ENCODE assay signal across 19 cellular contexts in genomic region chr13:19158006-19158405, GRCh38. TPM values are rescaled to one million over a fixed set of nuclear protein-coding genes. Genes with fewer than 3 reads are reported as not detected.
DNase-seq lines count a peak whose midpoint lies in the region; ATAC-seq and TF ChIP-seq lines count a peak whose summit lies in the region.
"Had no signal": no experiment of that assay in that cellular context is flagged by ENCODE, and none has a peak within 500 bp of the region (broad histone marks: within the 10 kb centered on the region; RNA-seq: fewer than 3 reads in every experiment).

No MANE protein-coding gene starts in this region.

- POLR2A ChIA-PET in naive thymus-derived CD4-positive, alpha-beta T cell (lab: Charles Lee), result no interaction called here

- ATAC-seq in naive thymus-derived CD4-positive, alpha-beta T cell, result peak; percentile 14
- ATAC-seq in upper lobe of right lung, result no peak
- ATAC-seq in HG03520 (IDR thresholded peaks at IDR 0.05; ENCODE audit: unreplicated experiment), result no peak
- no peak for ATAC-seq in HG02852 (IDR thresholded peaks at IDR 0.05; ENCODE audit: unreplicated experiment)
- ATAC-seq: GM23338 had no signal

- no peak overlapping the region for H3K27ac Mint-ChIP-seq in naive thymus-derived CD4-positive, alpha-beta T cell
- H3K27ac Mint-ChIP-seq: CD4-positive, alpha-beta memory T cell; GM23338 had no signal

- no peak overlapping the region for H3K4me3 Mint-ChIP-seq in naive thymus-derived CD4-positive, alpha-beta T cell
- H3K4me3 Mint-ChIP-seq: CD14-positive monocyte; CD4-positive, alpha-beta memory T cell; GM23338 had no signal

- CTCF ChIA-PET in naive thymus-derived CD4-positive, alpha-beta T cell (lab: Charles Lee), result no interaction called here

- DNase-seq in GM13976 (ENCODE audit: low spot score) (peak; percentile 10), coronary artery (ENCODE audit: low spot score) (peak; percentile 64), upper lobe of right lung (peak; percentile 40), GM10266 (ENCODE audit: extremely low spot score) (no peak)
- DNase-seq in naive thymus-derived CD4-positive, alpha-beta T cell, result no peak
- DNase-seq: 8988T; CD4-positive, alpha-beta memory T cell; DMS153; DMS79 treated with DMSO at 0.1 percent for 48 hours; GF-D8; HCEC 1CT had no signal

- H3K36me3 ChIP-seq in naive thymus-derived CD4-positive, alpha-beta T cell (ENCODE audit: control insufficient read depth in 2 of 3, insufficient read depth in 3 of 3, low read length in 3 of 3), result no peaks in the 10 kb centered on the region
- H3K36me3 ChIP-seq in upper lobe of right lung, result no peaks in the 10 kb centered on the region
- H3K36me3 ChIP-seq: BLaER1 had no signal

- no peaks in the 10 kb centered on the region for H3K36me3 Mint-ChIP-seq in naive thymus-derived CD4-positive, alpha-beta T cell
- H3K36me3 Mint-ChIP-seq: CD14-positive monocyte; CD4-positive, alpha-beta memory T cell had no signal

- no peaks in the 10 kb centered on the region for H3K27me3 ChIP-seq in naive thymus-derived CD4-positive, alpha-beta T cell (ENCODE audit: control insufficient read depth in 2 of 2, insufficient read depth in 2 of 2, low read length in 2 of 2)
- no peaks in the 10 kb centered on the region for H3K27me3 ChIP-seq in upper lobe of right lung
- H3K27me3 ChIP-seq: BLaER1 had no signal

- peaks cover 0 to 15% (median 4%) of the 10 kb centered on the region in 11 donors for H3K9me3 Mint-ChIP-seq in naive thymus-derived CD4-positive, alpha-beta T cell

- intact Hi-C loops in naive thymus-derived CD4-positive, alpha-beta T cell (cut with micrococcal nuclease), result no loop called here
- intact Hi-C loops in upper lobe of right lung (cut with DNase I), result no loop called here

- TF ChIP-seq CTCF in GM13976 (IDR thresholded peaks at IDR 0.05; ENCODE audit: borderline replicate concordance, control extremely low read depth, extremely low read depth, insufficient read depth, missing control alignments) (no peak), coronary artery (IDR thresholded peaks at IDR 0.05) (no peak), upper lobe of right lung (IDR thresholded peaks at IDR 0.05) (no peak), GM10266 (IDR thresholded peaks at IDR 0.05; ENCODE audit: control insufficient read depth, insufficient read depth, low read depth, missing control alignments) (no peak)

- no peaks in the 10 kb centered on the region for H3K4me1 ChIP-seq in naive thymus-derived CD4-positive, alpha-beta T cell (ENCODE audit: control insufficient read depth in 2 of 2, insufficient read depth in 2 of 2, low read length in 2 of 2)
- H3K4me1 ChIP-seq in upper lobe of right lung, result no peaks in the 10 kb centered on the region

- peaks cover 0 to 10% (median 0%) of the 10 kb centered on the region in 5 donors for H3K27me3 Mint-ChIP-seq in naive thymus-derived CD4-positive, alpha-beta T cell
- H3K27me3 Mint-ChIP-seq: CD4-positive, alpha-beta memory T cell had no signal

- H3K27ac ChIP-seq in coronary artery (no peak overlapping the region), upper lobe of right lung (no peak overlapping the region)
- no peak overlapping the region for H3K27ac ChIP-seq in naive thymus-derived CD4-positive, alpha-beta T cell (ENCODE audit: low read depth, low read length)
- H3K27ac ChIP-seq: BLaER1 had no signal

- in situ Hi-C loops in GM13976 (cut with MboI; ENCODE audit: low sequenced_read_pairs, unreplicated experiment), result no loop called here

- H3K4me3 ChIP-seq in coronary artery, result no peak overlapping the region
- no peak overlapping the region for H3K4me3 ChIP-seq in naive thymus-derived CD4-positive, alpha-beta T cell (ENCODE audit: low read length)
- H3K4me3 ChIP-seq in upper lobe of right lung, result no peak overlapping the region
- H3K4me3 ChIP-seq: BLaER1, GM23338 had no signal

- H3K4me1 Mint-ChIP-seq in naive thymus-derived CD4-positive, alpha-beta T cell, result peaks cover 0 to 5% (median 0%) of the 10 kb centered on the region in 7 donors
- H3K4me1 Mint-ChIP-seq: CD14-positive monocyte; CD4-positive, alpha-beta memory T cell; GM23338 had no signal

- no peaks in the 10 kb centered on the region for H3K9me3 ChIP-seq in naive thymus-derived CD4-positive, alpha-beta T cell (ENCODE audit: control insufficient read depth in 2 of 3, low read length in 3 of 3)
- H3K9me3 ChIP-seq in upper lobe of right lung, result no peaks in the 10 kb centered on the region

RNA-seq across cellular contexts. Expression of gene TUBA3C, which starts 23.6 kb away (rescaled TPM):
- total RNA-seq in naive thymus-derived CD4-positive, alpha-beta T cell, result not detected
- not detected for polyA plus RNA-seq in naive thymus-derived CD4-positive, alpha-beta T cell
- not detected for total RNA-seq in upper lobe of right lung
- total RNA-seq: A673; CD4-positive, alpha-beta memory T cell; GM23338; HT-29 had no signal
- polyA plus RNA-seq: AG04450; CD14-positive monocyte; CD4-positive, alpha-beta memory T cell; GM23338 had no signal

Comparison
In these comparisons a context has a peak if more than half of its experiments do, and no peak if none do; other contexts are left out.
1. DNase-seq: peak in GM13976 (single experiment), coronary artery (single experiment) and upper lobe of right lung (single experiment); none in naive thymus-derived CD4-positive, alpha-beta T cell (0 of 9) and GM10266 (single experiment).